In genomic region chr1:30654188-30654587, GRCh38 we compare ENCODE assay signal across 19 cellular contexts.
A peak's percentile ranks its signal among the peaks of the same experiment; 100 is the strongest.
DNase-seq lines count a peak whose midpoint lies in the region; ATAC-seq, FAIRE-seq and TF ChIP-seq lines count a peak whose summit lies in the region.
"Had no signal": no experiment of that assay in that cellular context is flagged by ENCODE, and none has a peak within 500 bp of the region (broad histone marks: within the 10 kb centered on the region; RNA-seq: fewer than 3 reads in every experiment).

No MANE protein-coding gene starts in this region.

- H3K9me3 Mint-ChIP-seq in activated naive CD8-positive, alpha-beta T cell (ENCODE audit: low read depth), result no peaks in the 10 kb centered on the region
- H3K9me3 Mint-ChIP-seq in activated naive CD8-positive, alpha-beta T cell treated with anti-CD3 and anti-CD28 coated beads, Interleukin-2, amount 50 U/mL, for 24 hours, result no peaks in the 10 kb centered on the region
- no peaks in the 10 kb centered on the region for H3K9me3 Mint-ChIP-seq in activated T-helper 17 cell treated with anti-CD3 and anti-CD28 coated beads, Interleukin-2, amount 50 U/mL, for 72 hours
- H3K9me3 Mint-ChIP-seq in stimulated activated naive B cell treated with anti-CD40 and anti-IgM and Interleukin-4, amounts not matched to agents 10 μg/mL and 1 μg/mL and 100 μg/mL, for 72 hours, result no peaks in the 10 kb centered on the region

- no peak for TF ChIP-seq CTCF in kidney (IDR thresholded peaks at IDR 0.05; ENCODE audit: borderline replicate concordance, extremely low read depth, insufficient read depth)

- peak overlapping the region; percentile 22 for H3K27ac Mint-ChIP-seq in activated naive CD8-positive, alpha-beta T cell
- no peak overlapping the region for H3K27ac Mint-ChIP-seq in activated naive CD8-positive, alpha-beta T cell treated with anti-CD3 and anti-CD28 coated beads, Interleukin-2, amount 50 U/mL, for 24 hours
- H3K27ac Mint-ChIP-seq in activated T-helper 17 cell treated with anti-CD3 and anti-CD28 coated beads, Interleukin-2, amount 50 U/mL, for 72 hours, result peak overlapping the region; percentile 61
- H3K27ac Mint-ChIP-seq in stimulated activated naive B cell treated with anti-CD40 and anti-IgM and Interleukin-4, amounts not matched to agents 10 μg/mL and 1 μg/mL and 100 μg/mL, for 72 hours, result peak overlapping the region; percentile 31
- H3K27ac Mint-ChIP-seq: B cell had no signal

- FAIRE-seq in kidney (lab: Jason Lieb, UNC), result no peak
- FAIRE-seq: H54, K562 had no signal

- H3K4me3 Mint-ChIP-seq in activated naive CD8-positive, alpha-beta T cell, result no peak overlapping the region
- H3K4me3 Mint-ChIP-seq in activated naive CD8-positive, alpha-beta T cell treated with anti-CD3 and anti-CD28 coated beads, Interleukin-2, amount 50 U/mL, for 24 hours, result no peak overlapping the region
- H3K4me3 Mint-ChIP-seq in activated T-helper 17 cell treated with anti-CD3 and anti-CD28 coated beads, Interleukin-2, amount 50 U/mL, for 72 hours, result no peak overlapping the region
- no peak overlapping the region for H3K4me3 Mint-ChIP-seq in stimulated activated naive B cell treated with anti-CD40 and anti-IgM and Interleukin-4, amounts not matched to agents 10 μg/mL and 1 μg/mL and 100 μg/mL, for 72 hours
- H3K4me3 Mint-ChIP-seq: B cell had no signal

- peaks cover 17% of the 10 kb centered on the region for H3K4me1 Mint-ChIP-seq in activated naive CD8-positive, alpha-beta T cell (ENCODE audit: low read depth)
- H3K4me1 Mint-ChIP-seq in activated naive CD8-positive, alpha-beta T cell treated with anti-CD3 and anti-CD28 coated beads, Interleukin-2, amount 50 U/mL, for 24 hours, result no peaks in the 10 kb centered on the region
- H3K4me1 Mint-ChIP-seq in activated T-helper 17 cell treated with anti-CD3 and anti-CD28 coated beads, Interleukin-2, amount 50 U/mL, for 72 hours, result no peaks in the 10 kb centered on the region
- H3K4me1 Mint-ChIP-seq in stimulated activated naive B cell treated with anti-CD40 and anti-IgM and Interleukin-4, amounts not matched to agents 10 μg/mL and 1 μg/mL and 100 μg/mL, for 72 hours, result peaks cover 8 to 10% of the 10 kb centered on the region in 2 donors
- H3K4me1 Mint-ChIP-seq: B cell had no signal

- DNase-seq in activated naive CD8-positive, alpha-beta T cell treated with anti-CD3 and anti-CD28 coated beads, Interleukin-2, amount 50 U/mL, for 24 hours, result no peak
- DNase-seq in kidney, result peak; percentile 12
- DNase-seq in stimulated activated naive B cell treated with anti-CD40 and anti-IgM and Interleukin-4, amounts not matched to agents 10 μg/mL and 1 μg/mL and 100 μg/mL, for 72 hours, result no peak
- DNase-seq in SJCRH30, result no peak
- DNase-seq in NCI-H1048 (lab: John Stamatoyannopoulos, UW), result no peak
- DNase-seq: DMS79, NCI-H1092 treated with DMSO at 0.1 percent for 48 hours, NCI-H1436 treated with DMSO at 0.1 percent for 48 hours, NCI-H1930, NCI-H226, NCI-H510A treated with DMSO at 0.1 percent for 48 hours, NCI-H748 treated with DMSO at 0.1 percent for 48 hours, SIG-M5 had no signal

- peaks cover 2% of the 10 kb centered on the region for H3K27me3 Mint-ChIP-seq in activated naive CD8-positive, alpha-beta T cell
- peaks cover 26% of the 10 kb centered on the region for H3K27me3 Mint-ChIP-seq in activated naive CD8-positive, alpha-beta T cell treated with anti-CD3 and anti-CD28 coated beads, Interleukin-2, amount 50 U/mL, for 24 hours
- H3K27me3 Mint-ChIP-seq in activated T-helper 17 cell treated with anti-CD3 and anti-CD28 coated beads, Interleukin-2, amount 50 U/mL, for 72 hours, result peaks cover 29% of the 10 kb centered on the region
- H3K27me3 Mint-ChIP-seq in stimulated activated naive B cell treated with anti-CD40 and anti-IgM and Interleukin-4, amounts not matched to agents 10 μg/mL and 1 μg/mL and 100 μg/mL, for 72 hours, result peaks cover 30 to 50% of the 10 kb centered on the region in 2 donors

- intact Hi-C loops in kidney (cut with DNase I), result no loop called here

- H3K4me1 ChIP-seq in kidney (ENCODE audit: control insufficient read depth in 1 of 2, insufficient read depth in 1 of 2, low read depth in 1 of 2, low read length in 2 of 2) (no peaks in the 10 kb centered on the region), SJCRH30 (no peaks in the 10 kb centered on the region)

- H3K27ac ChIP-seq in kidney (ENCODE audit: low read depth in 2 of 2, low read length in 2 of 2) (no peak overlapping the region), SJCRH30 (no peak overlapping the region)

- ATAC-seq in activated naive CD8-positive, alpha-beta T cell treated with anti-CD3 and anti-CD28 coated beads, Interleukin-2, amount 50 U/mL, for 24 hours, result no peak
- ATAC-seq in activated T-helper 17 cell treated with anti-CD3 and anti-CD28 coated beads, Interleukin-2, amount 50 U/mL, for 72 hours (replicated peaks), result no peak
- ATAC-seq in stimulated activated naive B cell treated with anti-CD40 and anti-IgM and Interleukin-4, amounts not matched to agents 10 μg/mL and 1 μg/mL and 100 μg/mL, for 72 hours (replicated peaks), result no peak
- no peak for ATAC-seq in HG03521 (IDR thresholded peaks at IDR 0.05; ENCODE audit: unreplicated experiment)
- ATAC-seq: K562 had no signal

- H3K9me3 ChIP-seq in kidney (ENCODE audit: control insufficient read depth in 1 of 2, low read length in 2 of 2) (no peaks in the 10 kb centered on the region), SJCRH30 (replicated peaks) (no peaks in the 10 kb centered on the region)

- H3K4me3 ChIP-seq in kidney (ENCODE audit: low read length in 2 of 2) (no peak overlapping the region), SJCRH30 (no peak overlapping the region)
- H3K4me3 ChIP-seq: K562 had no signal

- H3K36me3 ChIP-seq in kidney (ENCODE audit: control insufficient read depth in 1 of 2, insufficient read depth in 2 of 2, low read length in 2 of 2) (no peaks in the 10 kb centered on the region), SJCRH30 (no peaks in the 10 kb centered on the region)

- no peaks in the 10 kb centered on the region for H3K36me3 Mint-ChIP-seq in activated naive CD8-positive, alpha-beta T cell
- no peaks in the 10 kb centered on the region for H3K36me3 Mint-ChIP-seq in activated naive CD8-positive, alpha-beta T cell treated with anti-CD3 and anti-CD28 coated beads, Interleukin-2, amount 50 U/mL, for 24 hours (ENCODE audit: low read depth)
- no peaks in the 10 kb centered on the region for H3K36me3 Mint-ChIP-seq in activated T-helper 17 cell treated with anti-CD3 and anti-CD28 coated beads, Interleukin-2, amount 50 U/mL, for 72 hours (ENCODE audit: low read depth)
- H3K36me3 Mint-ChIP-seq in stimulated activated naive B cell treated with anti-CD40 and anti-IgM and Interleukin-4, amounts not matched to agents 10 μg/mL and 1 μg/mL and 100 μg/mL, for 72 hours, result peaks cover 0 to 1% of the 10 kb centered on the region in 2 donors

- peaks cover 14% of the 10 kb centered on the region; the same call in 1 of the 2 replicates for H3K27me3 ChIP-seq in SJCRH30

- H3K9ac ChIP-seq in kidney (ENCODE audit: low read length in 2 of 2), result no peak overlapping the region
